8 cellular contexts compared by ENCODE assay signal in the genomic region with DNA sequence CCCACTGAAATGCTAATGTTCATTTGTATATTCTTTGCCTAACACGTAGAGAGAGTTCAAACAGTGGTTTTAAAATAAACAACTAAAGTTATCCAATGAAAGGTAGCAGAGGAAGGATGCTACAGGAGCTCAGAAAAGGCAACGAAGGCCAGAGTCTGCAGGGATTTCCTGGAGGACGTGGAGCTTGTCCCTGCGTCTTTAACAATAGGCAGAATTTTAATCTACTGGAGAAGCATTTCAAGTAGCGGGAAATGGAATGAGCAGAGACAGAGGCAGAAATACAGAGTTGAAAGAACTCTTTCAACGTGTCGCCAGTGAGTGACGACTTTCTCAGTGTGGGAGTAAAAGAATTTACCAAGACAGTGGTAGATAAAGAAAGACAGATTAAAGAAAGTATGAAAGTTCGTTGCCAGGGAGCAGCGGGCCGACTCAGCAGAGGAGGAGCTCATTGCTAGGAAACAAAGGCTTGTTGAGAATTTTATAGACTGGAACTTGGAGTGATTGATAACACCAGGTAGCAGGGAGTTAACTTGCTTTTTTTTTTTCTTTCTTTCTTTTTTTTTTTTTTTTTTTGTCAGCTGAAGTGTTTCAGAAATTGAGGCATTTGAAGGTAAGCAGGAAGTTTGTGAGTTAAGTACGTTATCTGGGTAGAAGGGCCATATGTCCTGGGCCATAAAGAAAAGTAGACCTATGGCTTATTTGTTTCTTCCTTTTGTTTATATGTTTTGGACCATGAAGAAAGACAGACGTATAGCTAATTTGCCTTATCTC. TPM values are rescaled to one million over a fixed set of nuclear protein-coding genes. Genes with fewer than 3 reads are reported as not detected.
DNase-seq lines count a peak whose midpoint lies in the region; ATAC-seq, FAIRE-seq and TF ChIP-seq lines count a peak whose summit lies in the region.

No MANE protein-coding gene starts in this region.

- H3K27ac ChIP-seq in A673 (ENCODE audit: low read depth, low read length, poor library complexity, severe bottlenecking) = peak overlapping the region; percentile 81
- peak overlapping the region; percentile 68 for H3K27ac ChIP-seq in foreskin keratinocyte

- H3K4me1 ChIP-seq in A673 (ENCODE audit: insufficient read depth, low read length, poor library complexity, severe bottlenecking) (peaks cover 5% of the 10 kb centered on the region), foreskin keratinocyte (peaks cover 13% of the 10 kb centered on the region), neuron (ENCODE audit: insufficient read depth, low read length) (peaks cover 20% of the 10 kb centered on the region)

- no peaks in the 10 kb centered on the region for H3K27me3 Mint-ChIP-seq in activated T-cell treated with anti-CD3 and anti-CD28 coated beads, Interleukin-2, amount 50 U/mL, for 72 hours (ENCODE audit: low read depth)

- intact Hi-C loops in A673 (cut with micrococcal nuclease; ENCODE audit: unreplicated experiment) = loop anchor here (2.0 kb wide), 1 partner anchor 29 kb away; the partner anchor contains the start of gene DDX1

- H3K4me3 Mint-ChIP-seq in activated T-cell treated with anti-CD3 and anti-CD28 coated beads, Interleukin-2, amount 50 U/mL, for 72 hours = peak overlapping the region; percentile 97

- H2AFZ ChIP-seq in neuron (ENCODE audit: low read depth, low read length) = peak overlapping the region; percentile 75

- DNase-seq in A673 (ENCODE audit: low spot score) = peak; percentile 56
- DNase-seq in GM18507 (ENCODE audit: extremely low spot score, insufficient read length, low read depth) = no peak
- DNase-seq in NCI-H526 treated with DMSO at 0.1 percent for 48 hours (lab: John Stamatoyannopoulos, UW) = peak; percentile 100
- DNase-seq in activated T-cell treated with anti-CD3 and anti-CD28 coated beads, Interleukin-2, amount 50 U/mL, for 72 hours = peak; percentile 18 to 35
- DNase-seq in foreskin keratinocyte = peak; percentile 24 to 37
- no peak for DNase-seq in NCI-H1048 (lab: John Stamatoyannopoulos, UW)

- H3K4me3 ChIP-seq in A673 (ENCODE audit: low read depth, low read length, poor library complexity, severe bottlenecking) (peak overlapping the region; percentile 84), neuron (ENCODE audit: low read length) (peak overlapping the region; percentile 65)

- no peaks in the 10 kb centered on the region for H3K27me3 ChIP-seq in A673 (replicated peaks; ENCODE audit: insufficient read depth, low read depth, low read length, poor library complexity)
- H3K27me3 ChIP-seq in foreskin keratinocyte = no peaks in the 10 kb centered on the region
- no peaks in the 10 kb centered on the region for H3K27me3 ChIP-seq in neuron (ENCODE audit: insufficient read depth, low read length)

- no TSS peak for BruUV-seq in A673 (replicated peaks; lab: Mats Ljungman, UMichigan)

- ATAC-seq in HG02973 (IDR thresholded peaks at IDR 0.05; ENCODE audit: unreplicated experiment) = peak; percentile 26
- ATAC-seq in activated T-cell treated with anti-CD3 and anti-CD28 coated beads, Interleukin-2, amount 50 U/mL, for 72 hours (replicated peaks in 1 of 2) = peak; percentile 49 to 54
- ATAC-seq in foreskin keratinocyte = peak; percentile 18

- POLR2A ChIA-PET in A673 (lab: Charles Lee; ENCODE audit: low non-redundant PET) = interaction anchor here (0.7 kb wide), 1 partner anchor 238 kb away, joined by 3 read pairs; no protein-coding TSS in a partner anchor

- TF ChIP-seq CTCF in A673 (conservative IDR thresholded peaks at IDR 0.05; ENCODE audit: low read depth, low read length) (no peak), foreskin keratinocyte (conservative IDR thresholded peaks at IDR 0.05) (no peak)

- H3K9me3 Mint-ChIP-seq in activated T-cell treated with anti-CD3 and anti-CD28 coated beads, Interleukin-2, amount 50 U/mL, for 72 hours = no peaks in the 10 kb centered on the region

- CTCF ChIA-PET in A673 (lab: Charles Lee) = interaction anchor here (0.7 to 1.5 kb wide), 2 partner anchors 16 to 526 kb away, joined by 6 to 8 read pairs; no protein-coding TSS in a partner anchor

- H3K36me3 ChIP-seq in A673 (ENCODE audit: insufficient read depth, low read length, poor library complexity, severe bottlenecking) (no peaks in the 10 kb centered on the region), neuron (ENCODE audit: insufficient read depth, low read length) (no peaks in the 10 kb centered on the region)

- H3K9me3 ChIP-seq in A673 (ENCODE audit: low read depth, low read length, poor library complexity, severe bottlenecking) (no peaks in the 10 kb centered on the region), neuron (ENCODE audit: low read length) (no peaks in the 10 kb centered on the region)

- H3K36me3 Mint-ChIP-seq in activated T-cell treated with anti-CD3 and anti-CD28 coated beads, Interleukin-2, amount 50 U/mL, for 72 hours (ENCODE audit: insufficient read depth in 2 of 2) = peaks cover 2 to 5% of the 10 kb centered on the region in 2 donors

- peak; percentile 24 for FAIRE-seq in GM18507 (lab: Jason Lieb, UNC)

- H3K27ac Mint-ChIP-seq in activated T-cell treated with anti-CD3 and anti-CD28 coated beads, Interleukin-2, amount 50 U/mL, for 72 hours = peak overlapping the region; percentile 92

- H3K4me1 Mint-ChIP-seq in activated T-cell treated with anti-CD3 and anti-CD28 coated beads, Interleukin-2, amount 50 U/mL, for 72 hours (ENCODE audit: low read depth) = peaks cover 48% of the 10 kb centered on the region

RNA-seq across cellular contexts. Expression of gene NBAS, which starts 0.6 kb away (rescaled TPM):
- total RNA-seq in A673 (2021) (37.5 and 38.7 TPM in 2 replicates), foreskin keratinocyte (37.0 and 41.6 TPM in 2 replicates)
- total RNA-seq in activated T-cell treated with anti-CD3 and anti-CD28 coated beads, Interleukin-2, amount 50 U/mL, for 72 hours = 10 to 100 TPM; 45.9 to 50.8 TPM
- polyA plus RNA-seq in foreskin keratinocyte = 24.1 and 27.8 TPM in 2 replicates

RNA-seq across cellular contexts. Expression of gene DDX1, which starts 29.9 kb away (rescaled TPM):
- total RNA-seq in A673 (2021) = 152 and 154 TPM in 2 replicates
- 10 to 100 TPM; 55.8 to 56.0 TPM for total RNA-seq in activated T-cell treated with anti-CD3 and anti-CD28 coated beads, Interleukin-2, amount 50 U/mL, for 72 hours
- 124 and 127 TPM in 2 replicates for total RNA-seq in foreskin keratinocyte
- 80.3 and 92.1 TPM in 2 replicates for polyA plus RNA-seq in foreskin keratinocyte

Comparison
In these comparisons a context has a peak if more than half of its experiments do, and no peak if none do; other contexts are left out.
1. DNase-seq: peak in A673 (single experiment), NCI-H526 treated with DMSO at 0.1 percent for 48 hours (single experiment), activated T-cell treated with anti-CD3 and anti-CD28 coated beads, Interleukin-2, amount 50 U/mL, for 72 hours (2 of 2) and foreskin keratinocyte (2 of 2); none in GM18507 (single experiment) and NCI-H1048 (single experiment).
2. Peak in every context shown above with its lines, with median percentiles within 50 percentile points of each other: ATAC-seq.